Comparison of ENCODE assay signal across 18 cellular contexts in the genomic region with DNA sequence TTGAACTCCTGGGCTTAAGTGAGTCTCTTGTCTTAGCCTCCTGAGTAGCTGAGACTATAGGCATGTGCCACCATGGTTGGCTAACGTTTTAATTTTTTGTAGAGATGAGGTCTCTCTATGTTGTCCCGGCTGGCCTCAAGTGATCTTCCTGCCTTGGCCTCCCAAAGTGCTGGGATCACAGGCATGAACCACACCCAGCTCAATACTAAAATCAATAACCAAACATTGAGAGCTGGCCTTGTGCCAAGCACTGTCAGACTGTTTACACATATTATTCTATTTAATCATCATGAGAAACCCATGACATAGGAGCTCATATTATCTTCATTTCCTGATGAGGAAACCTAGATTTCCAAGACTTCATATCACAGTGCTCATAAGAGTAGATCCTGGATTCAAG.
"Had no signal": no experiment of that assay in that cellular context is flagged by ENCODE, and none has a peak within 500 bp of the region (broad histone marks: within the 10 kb centered on the region; RNA-seq: fewer than 3 reads in every experiment).

No MANE protein-coding gene starts in this region.

- DNase-seq: activated CD4-positive, alpha-beta memory T cell treated with anti-CD3 and anti-CD28 coated beads, Interleukin-2, amount 10 ng/mL, durations not matched to agents 7 days and 5 days; activated CD4-positive, alpha-beta T cell treated with anti-CD3 and anti-CD28 coated beads for 36 hours; activated effector memory CD4-positive, alpha-beta T cell treated with Interleukin-2 at 50 U/mL for 16 hours; activated T-cell treated with anti-CD3 and anti-CD28 coated beads, Interleukin-2, amount 50 U/mL, for 4 hours; adrenal gland; central memory CD4-positive, alpha-beta T cell; effector CD4-positive, alpha-beta T cell; head of caudate nucleus; left colon; lower lobe of right lung; nephron progenitor cell; occipital lobe; right cardiac atrium; stimulated activated CD4-positive, alpha-beta T cell treated with anti-CD3 and anti-CD28 coated beads, Interleukin-4, amount 100 ng/mL, for 4 hours; stimulated activated CD8-positive, alpha-beta memory T cell treated with anti-CD3 and anti-CD28 coated beads, Interleukin-4, amount 100 ng/mL, for 48 hours; stimulated activated naive CD4-positive, alpha-beta T cell treated with Interleukin-2 at 50 U/mL for 16 hours; T-helper 17 cell; upper lobe of left lung had no signal

- ATAC-seq: activated CD4-positive, alpha-beta T cell treated with anti-CD3 and anti-CD28 coated beads for 36 hours; activated T-cell treated with anti-CD3 and anti-CD28 coated beads, Interleukin-2, amount 50 U/mL, for 4 hours; left colon; lower lobe of right lung; right cardiac atrium; T-helper 17 cell had no signal
